9 cellular contexts compared by ENCODE assay signal in the genomic region with DNA sequence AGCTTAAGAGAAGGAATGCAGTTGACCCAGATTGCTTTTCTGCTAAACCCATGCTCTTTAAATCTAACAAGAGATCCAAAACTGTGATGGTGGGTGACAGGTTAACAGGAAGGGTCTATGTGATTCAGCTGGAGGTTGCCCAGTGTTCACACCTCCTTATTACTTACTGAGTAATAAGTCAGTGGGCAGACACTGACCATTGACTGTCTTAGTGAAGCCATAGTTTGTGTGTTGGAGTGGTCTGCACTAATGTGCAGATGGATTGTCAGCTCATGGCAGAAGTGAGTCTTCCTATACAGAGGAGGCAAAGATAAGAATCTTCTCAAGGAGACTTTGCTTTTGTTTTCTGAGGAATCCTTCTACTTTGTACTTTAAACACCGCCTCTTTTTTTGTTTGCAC. TPM values are rescaled to one million over a fixed set of nuclear protein-coding genes. Genes with fewer than 3 reads are reported as not detected.
A peak's percentile ranks its signal among the peaks of the same experiment; 100 is the strongest.
DNase-seq lines count a peak whose midpoint lies in the region; ATAC-seq and TF ChIP-seq lines count a peak whose summit lies in the region.
"Had no signal": no experiment of that assay in that cellular context is flagged by ENCODE, and none has a peak within 500 bp of the region (broad histone marks: within the 10 kb centered on the region; RNA-seq: fewer than 3 reads in every experiment).

No MANE protein-coding gene starts in this region.

- H3K36me3 ChIP-seq in adipocyte (ENCODE audit: control insufficient read depth, insufficient read depth, low read length, severe bottlenecking) = no peaks in the 10 kb centered on the region
- no peaks in the 10 kb centered on the region for H3K36me3 ChIP-seq in liver (ENCODE audit: control insufficient read depth in 4 of 4, insufficient read depth in 3 of 4, low read depth in 1 of 4, low read length in 3 of 4)
- no peaks in the 10 kb centered on the region for H3K36me3 ChIP-seq in upper lobe of right lung

- no peaks in the 10 kb centered on the region for H3K9me3 Mint-ChIP-seq in activated naive CD4-positive, alpha-beta T cell treated with anti-CD3 and anti-CD28 coated beads, Interleukin-2, amount 50 U/mL, for 24 hours

- H3K4me3 Mint-ChIP-seq in activated naive CD4-positive, alpha-beta T cell treated with anti-CD3 and anti-CD28 coated beads, Interleukin-2, amount 50 U/mL, for 24 hours = peak overlapping the region; percentile 96

- TF ChIP-seq CTCF in liver (IDR thresholded peaks at IDR 0.05; ENCODE audit: low read depth, low read length, missing input control) (no peak), upper lobe of right lung (IDR thresholded peaks at IDR 0.05) (no peak)

- H3K4me1 ChIP-seq in adipocyte (ENCODE audit: control insufficient read depth, insufficient read depth, low read length) (peaks cover 21% of the 10 kb centered on the region), liver (ENCODE audit: control insufficient read depth in 4 of 4, insufficient read depth in 4 of 4, low read length in 3 of 4) (peaks cover 7 to 31% (median 14%) of the 10 kb centered on the region in 4 donors), upper lobe of right lung (peaks cover 22% of the 10 kb centered on the region)

- H3K4me1 Mint-ChIP-seq in activated naive CD4-positive, alpha-beta T cell treated with anti-CD3 and anti-CD28 coated beads, Interleukin-2, amount 50 U/mL, for 24 hours = peaks cover 47% of the 10 kb centered on the region

- DNase-seq in activated naive CD4-positive, alpha-beta T cell treated with Interleukin-2 at 50 U/mL for 16 hours = no peak
- DNase-seq in adipocyte (ENCODE audit: low read depth) (peak; percentile 25), upper lobe of right lung (no peak), NCI-H1417 (lab: John Stamatoyannopoulos, UW) (no peak), hepatic stellate cell (ENCODE audit: low spot score) (no peak), putamen (ENCODE audit: low spot score) (no peak)
- DNase-seq: islet precursor cell had no signal

- TF ChIP-seq RAD21 in liver (IDR thresholded peaks at IDR 0.05) = no peak

- intact Hi-C loops in upper lobe of right lung (cut with DNase I) = no loop called here

- no peaks in the 10 kb centered on the region for H3K27me3 Mint-ChIP-seq in activated naive CD4-positive, alpha-beta T cell treated with anti-CD3 and anti-CD28 coated beads, Interleukin-2, amount 50 U/mL, for 24 hours

- H3K9ac ChIP-seq in adipocyte (ENCODE audit: low read length) (peak overlapping the region; percentile 94), liver (ENCODE audit: low read depth in 1 of 2, low read length in 2 of 2) (peak overlapping the region in 1 of 2 donors; percentile 82)

- H3K36me3 Mint-ChIP-seq in activated naive CD4-positive, alpha-beta T cell treated with anti-CD3 and anti-CD28 coated beads, Interleukin-2, amount 50 U/mL, for 24 hours = no peaks in the 10 kb centered on the region

- no peak for ATAC-seq in upper lobe of right lung

- H3K4me3 ChIP-seq in adipocyte (ENCODE audit: low read length) (peak overlapping the region; percentile 98), liver (ENCODE audit: low read depth in 1 of 3, low read length in 3 of 3) (peak overlapping the region in 2 of 3 donors; percentile 84 to 100), upper lobe of right lung (peak overlapping the region; percentile 89)

- H3K27ac ChIP-seq in liver (ENCODE audit: low read depth in 1 of 2, low read length in 2 of 2) = peak overlapping the region; percentile 97 to 99
- H3K27ac ChIP-seq in upper lobe of right lung = peak overlapping the region; percentile 93

- peak overlapping the region; percentile 95 for H3K27ac Mint-ChIP-seq in activated naive CD4-positive, alpha-beta T cell treated with anti-CD3 and anti-CD28 coated beads, Interleukin-2, amount 50 U/mL, for 24 hours

- WGBS in liver = 92% methylated on average over 1 of the region's 1 CpG

- H3K9me3 ChIP-seq in adipocyte (ENCODE audit: control insufficient read depth, low read length) (no peaks in the 10 kb centered on the region), liver (ENCODE audit: control insufficient read depth in 4 of 4, low read length in 3 of 4) (no peaks in the 10 kb centered on the region), upper lobe of right lung (no peaks in the 10 kb centered on the region)

- H3K27me3 ChIP-seq in adipocyte (replicated peaks; ENCODE audit: control insufficient read depth, insufficient read depth, low read length) = no peaks in the 10 kb centered on the region
- H3K27me3 ChIP-seq in liver (ENCODE audit: control insufficient read depth in 4 of 4, insufficient read depth in 4 of 4, low read length in 3 of 4) = no peaks in the 10 kb centered on the region
- H3K27me3 ChIP-seq in upper lobe of right lung = no peaks in the 10 kb centered on the region

TF ChIP-seq in liver, 16 proteins besides CTCF, POLR2A, EP300 and RAD21:
- TF ChIP-seq HNF4A (conservative IDR thresholded peaks at IDR 0.05) = no peak
- TF ChIP-seq JUND (IDR thresholded peaks at IDR 0.05) = no peak
- no peak for TF ChIP-seq SP1 (IDR thresholded peaks at IDR 0.05)
- no peak for TF ChIP-seq HNF4G (IDR thresholded peaks at IDR 0.05)
- TF ChIP-seq RXRA (IDR thresholded peaks at IDR 0.05) = no peak
- no peak for TF ChIP-seq FOXA2 (IDR thresholded peaks at IDR 0.05)
- no peak for TF ChIP-seq MAX (IDR thresholded peaks at IDR 0.05)
- TF ChIP-seq, protein P1, sequence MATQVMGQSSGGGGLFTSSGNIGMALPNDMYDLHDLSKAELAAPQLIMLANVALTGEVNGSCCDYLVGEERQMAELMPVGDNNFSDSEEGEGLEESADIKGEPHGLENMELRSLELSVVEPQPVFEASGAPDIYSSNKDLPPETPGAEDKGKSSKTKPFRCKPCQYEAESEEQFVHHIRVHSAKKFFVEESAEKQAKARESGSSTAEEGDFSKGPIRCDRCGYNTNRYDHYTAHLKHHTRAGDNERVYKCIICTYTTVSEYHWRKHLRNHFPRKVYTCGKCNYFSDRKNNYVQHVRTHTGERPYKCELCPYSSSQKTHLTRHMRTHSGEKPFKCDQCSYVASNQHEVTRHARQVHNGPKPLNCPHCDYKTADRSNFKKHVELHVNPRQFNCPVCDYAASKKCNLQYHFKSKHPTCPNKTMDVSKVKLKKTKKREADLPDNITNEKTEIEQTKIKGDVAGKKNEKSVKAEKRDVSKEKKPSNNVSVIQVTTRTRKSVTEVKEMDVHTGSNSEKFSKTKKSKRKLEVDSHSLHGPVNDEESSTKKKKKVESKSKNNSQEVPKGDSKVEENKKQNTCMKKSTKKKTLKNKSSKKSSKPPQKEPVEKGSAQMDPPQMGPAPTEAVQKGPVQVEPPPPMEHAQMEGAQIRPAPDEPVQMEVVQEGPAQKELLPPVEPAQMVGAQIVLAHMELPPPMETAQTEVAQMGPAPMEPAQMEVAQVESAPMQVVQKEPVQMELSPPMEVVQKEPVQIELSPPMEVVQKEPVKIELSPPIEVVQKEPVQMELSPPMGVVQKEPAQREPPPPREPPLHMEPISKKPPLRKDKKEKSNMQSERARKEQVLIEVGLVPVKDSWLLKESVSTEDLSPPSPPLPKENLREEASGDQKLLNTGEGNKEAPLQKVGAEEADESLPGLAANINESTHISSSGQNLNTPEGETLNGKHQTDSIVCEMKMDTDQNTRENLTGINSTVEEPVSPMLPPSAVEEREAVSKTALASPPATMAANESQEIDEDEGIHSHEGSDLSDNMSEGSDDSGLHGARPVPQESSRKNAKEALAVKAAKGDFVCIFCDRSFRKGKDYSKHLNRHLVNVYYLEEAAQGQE (IDR thresholded peaks at IDR 0.05) = no peak
- no peak for TF ChIP-seq ATF3 (IDR thresholded peaks at IDR 0.05)
- TF ChIP-seq GABPA (IDR thresholded peaks at IDR 0.05 in 1 of 2, conservative IDR thresholded peaks at IDR 0.05 in 1 of 2) = no peak
- no peak for TF ChIP-seq ZBTB33 (IDR thresholded peaks at IDR 0.05)

RNA-seq across cellular contexts. Expression of gene RUFY3, which starts 15.2 kb away (rescaled TPM):
- 10 to 100 TPM; 13.8 to 35.2 TPM for total RNA-seq in liver
- polyA plus RNA-seq in liver = 10 to 100 TPM in 1 of 2 donors, 1 to 10 TPM in 1; 9.2 to 16.2 TPM
- total RNA-seq in upper lobe of right lung = 98.2 TPM

RNA-seq across cellular contexts. Expression of gene UTP3, which starts 18.2 kb away (rescaled TPM):
- 10 to 100 TPM in 1 of 2 donors, 1 to 10 TPM in 1; 9.7 to 12.8 TPM for total RNA-seq in liver
- 10 to 100 TPM in 1 of 2 donors, 1 to 10 TPM in 1; 6.5 to 12.2 TPM for polyA plus RNA-seq in liver
- total RNA-seq in upper lobe of right lung = 27.2 TPM

RNA-seq across cellular contexts. Expression of gene JCHAIN, which starts 40.2 kb away (rescaled TPM):
- 10 to 100 TPM in 1 of 2 donors, 1 to 10 TPM in 1; 2.1 to 12.4 TPM for total RNA-seq in liver
- 10 to 100 TPM in 1 of 2 donors, 1 to 10 TPM in 1; 7.1 to 69.5 TPM for polyA plus RNA-seq in liver
- 99.1 TPM for total RNA-seq in upper lobe of right lung
